10 cellular contexts compared by ENCODE assay signal in the genomic region with DNA sequence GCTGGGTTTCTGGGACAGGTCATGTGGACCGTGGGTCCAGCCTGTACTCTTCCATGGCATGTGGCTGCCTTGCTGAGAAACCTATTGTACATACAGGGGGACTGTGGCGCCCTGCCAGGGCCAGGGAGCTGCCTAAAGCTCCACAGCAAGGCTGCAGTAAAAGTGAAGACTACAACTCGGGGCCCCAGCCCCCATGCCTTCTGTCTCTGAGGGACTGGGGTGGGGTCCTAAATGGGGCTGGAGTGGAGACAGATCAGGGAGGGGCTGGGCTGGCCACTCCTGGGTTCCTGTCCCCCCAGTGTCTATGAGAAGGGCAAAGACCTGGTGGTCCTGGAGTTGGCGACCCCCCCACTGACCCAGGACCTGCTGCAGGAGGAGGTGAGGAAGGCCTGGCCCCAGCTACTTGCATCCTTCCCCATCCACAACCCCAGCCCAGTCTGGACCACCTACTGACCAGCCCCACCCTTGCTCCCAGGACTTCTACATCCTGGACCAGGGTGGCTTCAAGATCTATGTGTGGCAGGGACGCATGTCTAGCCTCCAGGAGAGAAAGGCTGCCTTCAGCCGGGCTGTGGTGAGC. TPM values are rescaled to one million over a fixed set of nuclear protein-coding genes. Genes with fewer than 3 reads are reported as not detected.
DNase-seq lines count a peak whose midpoint lies in the region; ATAC-seq and TF ChIP-seq lines count a peak whose summit lies in the region.
"Had no signal": no experiment of that assay in that cellular context is flagged by ENCODE, and none has a peak within 500 bp of the region (broad histone marks: within the 10 kb centered on the region; RNA-seq: fewer than 3 reads in every experiment).

No MANE protein-coding gene starts in this region.

- peak overlapping the region; percentile 68 for H3K27ac ChIP-seq in CD8-positive, alpha-beta T cell (ENCODE audit: low read depth, low read length)
- H3K27ac ChIP-seq in heart left ventricle (peak overlapping the region in 11 of 12 donors; percentile 81 to 97 (median 89)), prostate gland (peak overlapping the region; percentile 85 to 88)

- H3K4me3 ChIP-seq in CD8-positive, alpha-beta T cell (ENCODE audit: low read depth, low read length) = peak overlapping the region; percentile 61
- H3K4me3 ChIP-seq in heart left ventricle = peak overlapping the region in 4 of 12 donors; percentile 46 to 60 (median 56)
- H3K4me3 ChIP-seq in prostate gland = no peak overlapping the region

- H3K27me3 ChIP-seq in CD8-positive, alpha-beta T cell (ENCODE audit: insufficient read depth, low read length) = no peaks in the 10 kb centered on the region
- H3K27me3 ChIP-seq in heart left ventricle (no peaks in the 10 kb centered on the region), prostate gland (replicated peaks; ENCODE audit: insufficient read depth) (no peaks in the 10 kb centered on the region)

- ATAC-seq in CD8-positive, alpha-beta T cell = no peak
- ATAC-seq in heart left ventricle (no peak), HG02884 (IDR thresholded peaks at IDR 0.05; ENCODE audit: unreplicated experiment) (no peak), GM21381 (IDR thresholded peaks at IDR 0.05; ENCODE audit: unreplicated experiment) (no peak)
- ATAC-seq in activated CD4-positive, CD25-positive, alpha-beta regulatory T cell treated with anti-CD3 and anti-CD28 coated beads, Interleukin-2, amount 50 U/mL, for 24 hours = no peak

- TF ChIP-seq CTCF in CD8-positive, alpha-beta T cell (IDR thresholded peaks at IDR 0.05) = no peak
- TF ChIP-seq CTCF in heart left ventricle (IDR thresholded peaks at IDR 0.05) (no peak), prostate gland (IDR thresholded peaks at IDR 0.05) (no peak)

- no peaks in the 10 kb centered on the region for H3K9me3 Mint-ChIP-seq in CD8-positive, alpha-beta T cell
- H3K9me3 Mint-ChIP-seq in activated CD4-positive, alpha-beta memory T cell treated with anti-CD3 and anti-CD28 coated beads for 36 hours = no peaks in the 10 kb centered on the region

- WGBS in heart left ventricle, 4 donors = 80 to 94% (median 90%) methylated on average over 5 to 6 of the region's 6 CpGs
- WGBS in prostate gland = 80% methylated on average over 6 of the region's 6 CpGs

- CTCF ChIA-PET in CD8-positive, alpha-beta T cell (lab: Charles Lee) = interaction anchor here (0.7 to 1.6 kb wide), 9 partner anchors 12 to 142 kb away, joined by 3 to 8 read pairs (median 3); a partner anchor contains a TSS
- CTCF ChIA-PET in activated CD4-positive, alpha-beta memory T cell treated with anti-CD3 and anti-CD28 coated beads for 36 hours (lab: Charles Lee) = interaction anchor here (0.7 to 2.2 kb wide), 12 partner anchors 13 to 498 kb away, joined by 3 to 48 read pairs (median 6); a partner anchor contains a TSS

- H3K27ac Mint-ChIP-seq in CD8-positive, alpha-beta T cell = peak overlapping the region; percentile 94
- H3K27ac Mint-ChIP-seq in activated CD4-positive, alpha-beta memory T cell treated with anti-CD3 and anti-CD28 coated beads for 36 hours = peak overlapping the region; percentile 92

- no peaks in the 10 kb centered on the region for H3K27me3 Mint-ChIP-seq in CD8-positive, alpha-beta T cell (ENCODE audit: low read depth)
- H3K27me3 Mint-ChIP-seq in activated CD4-positive, alpha-beta memory T cell treated with anti-CD3 and anti-CD28 coated beads for 36 hours = no peaks in the 10 kb centered on the region

- POLR2A ChIA-PET in CD8-positive, alpha-beta T cell (lab: Charles Lee) = interaction anchor here (1.4 kb wide), 1 partner anchor 32 kb away, joined by 3 read pairs; a partner anchor contains a TSS
- POLR2A ChIA-PET in activated CD4-positive, alpha-beta memory T cell treated with anti-CD3 and anti-CD28 coated beads for 36 hours (lab: Charles Lee) = no interaction called here

- DNase-seq in CD8-positive, alpha-beta T cell = no peak
- DNase-seq in activated CD4-positive, alpha-beta memory T cell treated with anti-CD3 and anti-CD28 coated beads for 36 hours = no peak
- DNase-seq in heart left ventricle = peak in 1 of 5 donors; percentile 43
- DNase-seq in prostate gland (ENCODE audit: low spot score) = no peak
- no peak for DNase-seq in NCI-H2107 treated with DMSO at 0.1 percent for 48 hours (lab: John Stamatoyannopoulos, UW; ENCODE audit: unreplicated experiment)
- DNase-seq: NCI-H2171 had no signal

- H3K4me1 Mint-ChIP-seq in CD8-positive, alpha-beta T cell (ENCODE audit: low read depth) = peaks cover 62% of the 10 kb centered on the region
- peaks cover 60% of the 10 kb centered on the region for H3K4me1 Mint-ChIP-seq in activated CD4-positive, alpha-beta memory T cell treated with anti-CD3 and anti-CD28 coated beads for 36 hours (ENCODE audit: low read depth)

- H3K4me3 Mint-ChIP-seq in CD8-positive, alpha-beta T cell = peak overlapping the region; percentile 77
- peak overlapping the region; percentile 75 for H3K4me3 Mint-ChIP-seq in activated CD4-positive, alpha-beta memory T cell treated with anti-CD3 and anti-CD28 coated beads for 36 hours

- TF ChIP-seq POLR2A in heart left ventricle (IDR thresholded peaks at IDR 0.05) (no peak), prostate gland (IDR thresholded peaks at IDR 0.05) (no peak)

- intact Hi-C loops in CD8-positive, alpha-beta T cell (cut with DNase I, micrococcal nuclease) = no loop called here
- intact Hi-C loops in activated CD4-positive, alpha-beta memory T cell treated with anti-CD3 and anti-CD28 coated beads for 36 hours (cut with micrococcal nuclease) = no loop called here
- intact Hi-C loops in heart left ventricle (cut with DNase I) (no loop called here), prostate gland (cut with DNase I) (no loop called here)

- no peaks in the 10 kb centered on the region for H3K9me3 ChIP-seq in CD8-positive, alpha-beta T cell (ENCODE audit: low read length)
- no peaks in the 10 kb centered on the region for H3K9me3 ChIP-seq in heart left ventricle
- H3K9me3 ChIP-seq in prostate gland = no peaks in the 10 kb centered on the region

- H3K36me3 Mint-ChIP-seq in CD8-positive, alpha-beta T cell = peaks cover 54% of the 10 kb centered on the region
- peaks cover 13% of the 10 kb centered on the region for H3K36me3 Mint-ChIP-seq in activated CD4-positive, alpha-beta memory T cell treated with anti-CD3 and anti-CD28 coated beads for 36 hours

- H3K4me1 ChIP-seq in CD8-positive, alpha-beta T cell (ENCODE audit: insufficient read depth, low read length) = peaks cover 60% of the 10 kb centered on the region
- H3K4me1 ChIP-seq in heart left ventricle (peaks cover 0 to 55% (median 24%) of the 10 kb centered on the region in 12 donors), prostate gland (replicated peaks) (no peaks in the 10 kb centered on the region)

- H3K36me3 ChIP-seq in CD8-positive, alpha-beta T cell (ENCODE audit: insufficient read depth, low read length) = peaks cover 22% of the 10 kb centered on the region
- peaks cover 0 to 14% (median 3%) of the 10 kb centered on the region in 9 donors for H3K36me3 ChIP-seq in heart left ventricle
- no peaks in the 10 kb centered on the region for H3K36me3 ChIP-seq in prostate gland

RNA-seq across cellular contexts. Expression of a gene that starts 7.3 kb away (rescaled TPM):
- 10 to 100 TPM; 19.0 to 19.6 TPM for total RNA-seq in CD8-positive, alpha-beta T cell
- total RNA-seq in activated CD4-positive, alpha-beta memory T cell treated with anti-CD3 and anti-CD28 coated beads for 36 hours = 10 to 100 TPM in 1 of 2 experiments, 1 to 10 TPM in 1; 9.9 to 11.3 TPM
- total RNA-seq in heart left ventricle (1 to 10 TPM; 1.1 to 6.3 (median 2.6) TPM), prostate gland (10 to 100 TPM; 29.1 to 29.3 TPM)
- 1 to 10 TPM; 2.7 to 3.4 TPM for polyA plus RNA-seq in heart left ventricle

RNA-seq across cellular contexts. Expression of a gene that starts 31.6 kb away (rescaled TPM):
- total RNA-seq in CD8-positive, alpha-beta T cell = 10 to 100 TPM; 64.4 to 70.8 TPM
- 10 to 100 TPM; 17.3 to 17.6 TPM for total RNA-seq in activated CD4-positive, alpha-beta memory T cell treated with anti-CD3 and anti-CD28 coated beads for 36 hours
- total RNA-seq in heart left ventricle = 10 to 100 TPM in 7 of 9 donors, 1 to 10 TPM in 2; 8.1 to 14.9 (median 12.4) TPM
- 10 to 100 TPM in 1 of 2 donors, 1 to 10 TPM in 1; 9.5 to 10.6 TPM for polyA plus RNA-seq in heart left ventricle
- 100 to 1,000 TPM in 1 of 2 donors, 10 to 100 TPM in 1; 29.7 to 176 TPM for total RNA-seq in prostate gland

RNA-seq across cellular contexts. Expression of a gene that starts 41.1 kb away (rescaled TPM):
- 1 to 10 TPM; 1.8 to 1.9 TPM for total RNA-seq in CD8-positive, alpha-beta T cell
- total RNA-seq in activated CD4-positive, alpha-beta memory T cell treated with anti-CD3 and anti-CD28 coated beads for 36 hours = 1 to 10 TPM in 1 of 2 experiments, under 1 TPM in 1; 0.70 to 1.1 TPM
- 1 to 10 TPM in 1 of 9 donors, under 1 TPM in 7, not detected in 1; 0.07 to 1.3 (median 0.16) TPM for total RNA-seq in heart left ventricle
- polyA plus RNA-seq in heart left ventricle = under 1 TPM; 0.06 to 0.61 TPM
- 10 to 100 TPM in 1 of 2 donors, under 1 TPM in 1; 0.32 to 13.1 TPM for total RNA-seq in prostate gland
- total RNA-seq: G401 had no signal
